8 cellular contexts compared by ENCODE assay signal in the genomic region with DNA sequence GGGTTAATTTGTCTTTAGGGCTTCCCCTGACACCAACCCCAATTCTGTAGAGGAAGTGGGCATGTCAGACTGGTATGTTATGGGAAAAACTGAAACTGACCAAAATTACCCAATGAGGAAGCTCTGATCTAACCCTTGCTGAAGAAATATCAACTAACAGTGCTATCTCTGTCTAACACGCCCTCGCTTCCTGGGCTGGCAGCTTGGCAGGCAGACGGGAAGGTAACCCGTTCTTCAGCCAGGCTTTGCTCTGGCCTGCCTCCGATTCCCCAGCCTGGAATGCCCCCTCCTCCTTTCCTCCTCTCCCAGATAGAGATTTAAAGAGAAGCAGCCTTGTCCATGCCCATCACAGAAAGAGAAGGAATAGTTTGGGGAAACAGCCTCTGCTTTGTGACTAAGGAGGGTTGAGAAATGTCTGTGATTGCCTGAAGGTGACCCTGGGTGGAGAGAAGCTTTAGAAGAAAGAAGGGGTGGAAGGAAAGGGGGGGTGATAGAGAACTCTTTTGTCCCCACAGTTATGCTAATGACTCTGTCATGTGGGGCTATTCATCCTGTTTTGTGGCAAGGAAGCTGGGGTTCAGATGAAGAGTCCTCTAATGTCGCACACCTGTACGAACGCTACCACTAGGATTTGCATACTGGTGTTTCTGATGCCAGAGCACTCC. TPM values are rescaled to one million over a fixed set of nuclear protein-coding genes. Genes with fewer than 3 reads are reported as not detected.
DNase-seq lines count a peak whose midpoint lies in the region; ATAC-seq and TF ChIP-seq lines count a peak whose summit lies in the region.

No MANE protein-coding gene starts in this region.

- no peak for TF ChIP-seq CTCF in colonic mucosa (IDR thresholded peaks at IDR 0.05)

- H3K9me3 ChIP-seq in colonic mucosa (no peaks in the 10 kb centered on the region), mucosa of rectum (ENCODE audit: control insufficient read depth in 2 of 2, low read length in 2 of 2) (no peaks in the 10 kb centered on the region)

- H3K27ac ChIP-seq in colonic mucosa, result peak overlapping the region; percentile 73
- peak overlapping the region; percentile 61 to 84 for H3K27ac ChIP-seq in mucosa of rectum (ENCODE audit: low read depth in 2 of 2, low read length in 2 of 2)

- H3K4me1 ChIP-seq in colonic mucosa (peaks cover 42% of the 10 kb centered on the region), mucosa of rectum (ENCODE audit: control insufficient read depth in 2 of 2, insufficient read depth in 2 of 2, low read length in 2 of 2) (peaks cover 54 to 57% of the 10 kb centered on the region in 2 donors)

- TF ChIP-seq POLR2A in Raji (IDR thresholded peaks at IDR 0.05; ENCODE audit: insufficient read depth, low read depth, low read length), result 0 out of 2 replicates have a peak, but pooled peaks have one; percentile 21

- peak; percentile 87 for ATAC-seq in HG03064 (IDR thresholded peaks at IDR 0.05; ENCODE audit: low read depth, unreplicated experiment)

- H3K36me3 ChIP-seq in colonic mucosa (no peaks in the 10 kb centered on the region), mucosa of rectum (ENCODE audit: control insufficient read depth in 2 of 2, insufficient read depth in 2 of 2, low read length in 2 of 2) (peaks cover 2 to 5% of the 10 kb centered on the region in 2 donors)

- peak; percentile 25 for DNase-seq in NK-92 treated with Interleukin-12 subunit alpha and Interleukin-12 subunit beta, amount 100 ng/mL, for 24 hours (lab: John Stamatoyannopoulos, UW)
- DNase-seq in NK-92 (lab: John Stamatoyannopoulos, UW; ENCODE audit: unreplicated experiment), result no peak
- DNase-seq in colonic mucosa, result peak; percentile 70
- DNase-seq in NCI-H2081 (lab: John Stamatoyannopoulos, UW), result no peak
- no peak for DNase-seq in DMS53 (lab: John Stamatoyannopoulos, UW)

- peak overlapping the region; percentile 4 to 44 for H3K9ac ChIP-seq in colonic mucosa (ENCODE audit: low read depth in 2 of 2, low read length in 2 of 2)
- peak overlapping the region; percentile 26 to 46 for H3K9ac ChIP-seq in mucosa of rectum (ENCODE audit: low read depth in 1 of 2, low read length in 2 of 2)

- H3K27me3 ChIP-seq in colonic mucosa (no peaks in the 10 kb centered on the region), mucosa of rectum (ENCODE audit: control insufficient read depth in 2 of 2, insufficient read depth in 2 of 2, low read length in 2 of 2) (no peaks in the 10 kb centered on the region)

- no peak overlapping the region for H3K4me3 ChIP-seq in colonic mucosa
- H3K4me3 ChIP-seq in mucosa of rectum (ENCODE audit: low read length in 2 of 2), result peak overlapping the region in 1 of 2 donors; percentile 29

- intact Hi-C loops in colonic mucosa (cut with DNase I), result no loop called here

RNA-seq across cellular contexts. Expression of a gene that starts 15.4 kb away (rescaled TPM):
- total RNA-seq in colonic mucosa, result 100 to 1,000 TPM; 162 to 396 TPM

Comparison
In these comparisons a context has a peak if more than half of its experiments do, and no peak if none do; other contexts are left out.
1. DNase-seq: peak in NK-92 treated with Interleukin-12 subunit alpha and Interleukin-12 subunit beta, amount 100 ng/mL, for 24 hours (single experiment) and colonic mucosa (single experiment); none in NK-92 (single experiment), NCI-H2081 (0 of 2) and DMS53 (single experiment).